ENCODE assay signal across 8 cellular contexts in genomic region chr2:164761201-164761600, GRCh38.
DNase-seq lines count a peak whose midpoint lies in the region; ATAC-seq and TF ChIP-seq lines count a peak whose summit lies in the region.
"Not testable (repeated sequence)": the region's sequence is repeated elsewhere in the genome, so short reads cannot be mapped to it uniquely, and the experiment has no call there.

No MANE protein-coding gene starts in this region.

- H3K9me3 Mint-ChIP-seq in activated naive CD4-positive, alpha-beta T cell treated with anti-CD3 and anti-CD28 coated beads, Interleukin-2, amount 50 U/mL, for 72 hours, result not testable (repeated sequence)

- DNase-seq in Daoy (ENCODE audit: low read depth) (peak; percentile 33), NCI-H226 (peak; percentile 61), spleen (peak; percentile 80)
- DNase-seq in activated naive CD4-positive, alpha-beta T cell treated with anti-CD3 and anti-CD28 coated beads, Interleukin-2, amount 50 U/mL, for 72 hours (ENCODE audit: low spot score in 2 of 2), result not testable (repeated sequence)

- H3K4me1 ChIP-seq in spleen, result peaks cover 0 to 54% (median 9%) of the 10 kb centered on the region in 6 donors

- H3K4me3 ChIP-seq in spleen, result peak overlapping the region in 5 of 8 donors; percentile 4 to 64 (median 28)

- WGBS in spleen, 5 donors, result 57 to 77% (median 75%) methylated on average over 9 of the region's 9 CpGs

- H3K27ac ChIP-seq in spleen, result peak overlapping the region in 7 of 8 donors; percentile 64 to 86 (median 76)

- intact Hi-C loops in spleen (cut with DNase I; ENCODE audit: low total_unique reads), result not testable (repeated sequence)

- not testable (repeated sequence) for H3K36me3 Mint-ChIP-seq in activated naive CD4-positive, alpha-beta T cell treated with anti-CD3 and anti-CD28 coated beads, Interleukin-2, amount 50 U/mL, for 72 hours

- H3K27ac Mint-ChIP-seq in activated naive CD4-positive, alpha-beta T cell treated with anti-CD3 and anti-CD28 coated beads, Interleukin-2, amount 50 U/mL, for 72 hours, result not testable (repeated sequence)

- peak in 1 of 3 donors; percentile 60 for TF ChIP-seq POLR2A in spleen (IDR thresholded peaks at IDR 0.05)

- ATAC-seq in GM18873 (IDR thresholded peaks at IDR 0.05; ENCODE audit: low FRiP score, unreplicated experiment), result peak; percentile 100
- ATAC-seq in GM21390 (IDR thresholded peaks at IDR 0.05; ENCODE audit: unreplicated experiment), result peak; percentile 100
- peak; percentile 99 for ATAC-seq in HG02840 (IDR thresholded peaks at IDR 0.05; ENCODE audit: low FRiP score, unreplicated experiment)
- peak; percentile 99 for ATAC-seq in HG03196 (IDR thresholded peaks at IDR 0.05; ENCODE audit: unreplicated experiment)
- ATAC-seq in activated naive CD4-positive, alpha-beta T cell treated with anti-CD3 and anti-CD28 coated beads, Interleukin-2, amount 50 U/mL, for 72 hours, result peak; percentile 49 to 90

- not testable (repeated sequence) for TF ChIP-seq CTCF in spleen (IDR thresholded peaks at IDR 0.05 in 8 of 11, conservative IDR thresholded peaks at IDR 0.05 in 3 of 11)

- H3K27me3 ChIP-seq in spleen (replicated peaks in 1 of 7), result not testable (repeated sequence)

- not testable (repeated sequence) for H3K9me3 ChIP-seq in spleen

- not testable (repeated sequence) for H3K36me3 ChIP-seq in spleen
